8 cellular contexts compared by ENCODE assay signal in genomic region chr19:41265376-41266153, GRCh38. TPM values are rescaled to one million over a fixed set of nuclear protein-coding genes. Genes with fewer than 3 reads are reported as not detected.
A peak's percentile ranks its signal among the peaks of the same experiment; 100 is the strongest.
DNase-seq lines count a peak whose midpoint lies in the region; ATAC-seq and TF ChIP-seq lines count a peak whose summit lies in the region.

No MANE protein-coding gene starts in this region.

- peaks cover 8% of the 10 kb centered on the region for H3K4me1 ChIP-seq in A673 (ENCODE audit: insufficient read depth, low read length, poor library complexity, severe bottlenecking)
- H3K4me1 ChIP-seq in GM23338 (ENCODE audit: insufficient read depth): peaks cover 7% of the 10 kb centered on the region
- peaks cover 3% of the 10 kb centered on the region for H3K4me1 ChIP-seq in ovary (ENCODE audit: insufficient read depth)

- no peaks in the 10 kb centered on the region; the same call in 1 of the 3 replicates for H3K9me3 Mint-ChIP-seq in GM23338

- peaks cover 22% of the 10 kb centered on the region for H3K4me1 Mint-ChIP-seq in GM23338

- H2AFZ ChIP-seq in GM23338: no peak overlapping the region

- H3K36me3 ChIP-seq in A673 (ENCODE audit: insufficient read depth, low read length, poor library complexity, severe bottlenecking) (peaks cover 33% of the 10 kb centered on the region), GM23338 (ENCODE audit: insufficient read depth) (peaks cover 28% of the 10 kb centered on the region), ovary (no peaks in the 10 kb centered on the region)

- H3K9me3 ChIP-seq in A673 (ENCODE audit: low read depth, low read length, poor library complexity, severe bottlenecking) (no peaks in the 10 kb centered on the region), ovary (no peaks in the 10 kb centered on the region)

- peaks cover 35% of the 10 kb centered on the region for H4K20me1 ChIP-seq in GM23338 (replicated peaks; ENCODE audit: insufficient read depth)

- CTCF ChIA-PET in A673 (lab: Charles Lee): no interaction called here

- peaks cover 51% of the 10 kb centered on the region for H3K36me3 Mint-ChIP-seq in GM23338 (ENCODE audit: low read depth)

- H3K4me3 ChIP-seq in A673 (ENCODE audit: low read depth, low read length, poor library complexity, severe bottlenecking): peak overlapping the region; percentile 90
- peak overlapping the region; percentile 82 for H3K4me3 ChIP-seq in GM23338
- peak overlapping the region; percentile 100 for H3K4me3 ChIP-seq in ovary

- ATAC-seq in GM23338 (no peak), HG02981 (IDR thresholded peaks at IDR 0.05; ENCODE audit: unreplicated experiment) (no peak), GM18519 (IDR thresholded peaks at IDR 0.05; ENCODE audit: low FRiP score, unreplicated experiment) (no peak)

- TF ChIP-seq EP300 in ovary (IDR thresholded peaks at IDR 0.05): no peak

- BruUV-seq in A673 (replicated peaks; lab: Mats Ljungman, UMichigan): no TSS peak

- no peak for TF ChIP-seq CTCF in A673 (conservative IDR thresholded peaks at IDR 0.05; ENCODE audit: low read depth, low read length)
- no peak for TF ChIP-seq CTCF in GM23338 (conservative IDR thresholded peaks at IDR 0.05; ENCODE audit: low read depth in 2 of 2)
- no peak for TF ChIP-seq CTCF in ovary (IDR thresholded peaks at IDR 0.05)

- DNase-seq in A673 (ENCODE audit: low spot score) (peak; percentile 15), GM23338 (ENCODE audit: low spot score) (peak; percentile 11), fibroblast of gingiva (ENCODE audit: low read depth) (peak; percentile 7), ovary (peak in 1 of 5 donors; percentile 30), NCI-H1436 treated with DMSO at 0.1 percent for 48 hours (lab: John Stamatoyannopoulos, UW) (no peak)
- peak; percentile 18 to 20 for DNase-seq in activated CD4-positive, alpha-beta T cell treated with anti-CD3 and anti-CD28 coated beads, Interleukin-2, amount 50 U/mL, for 48 hours

- H3K27ac Mint-ChIP-seq in GM23338: peak overlapping the region; percentile 99

- H3K27me3 Mint-ChIP-seq in GM23338 (ENCODE audit: insufficient read depth, low read depth, poor library complexity): peaks cover 22% of the 10 kb centered on the region

- WGBS in ovary, 3 donors: 2 to 3% (median 2%) methylated on average over 17 of the region's 17 CpGs

- no peak for TF ChIP-seq POLR2A in ovary (IDR thresholded peaks at IDR 0.05)

- peaks cover 22% of the 10 kb centered on the region for H3F3A ChIP-seq in GM23338 (replicated peaks; ENCODE audit: low read depth)

- H3K4me2 ChIP-seq in GM23338: peak overlapping the region; percentile 91

- H3K27me3 ChIP-seq in A673 (replicated peaks; ENCODE audit: insufficient read depth, low read depth, low read length, poor library complexity) (no peaks in the 10 kb centered on the region), GM23338 (ENCODE audit: insufficient read depth) (no peaks in the 10 kb centered on the region), ovary (no peaks in the 10 kb centered on the region)

- H3K9me2 ChIP-seq in GM23338 (ENCODE audit: insufficient read depth): no peaks in the 10 kb centered on the region

- H3K79me2 ChIP-seq in GM23338 (replicated peaks; ENCODE audit: insufficient read depth): peaks cover 61% of the 10 kb centered on the region

- H3K4me3 Mint-ChIP-seq in GM23338: peak overlapping the region; percentile 94

- H3K27ac ChIP-seq in A673 (ENCODE audit: low read depth, low read length, poor library complexity, severe bottlenecking) (peak overlapping the region; percentile 99), GM23338 (ENCODE audit: low read depth) (peak overlapping the region; percentile 93), ovary (peak overlapping the region; percentile 93 to 96)

- POLR2A ChIA-PET in A673 (lab: Charles Lee; ENCODE audit: low non-redundant PET): no interaction called here

- intact Hi-C loops in A673 (cut with micrococcal nuclease; ENCODE audit: unreplicated experiment): no loop called here
- intact Hi-C loops in ovary (cut with DNase I): loop anchor here in 2 of 4 donors (5.0 to 10.0 kb wide), 3 partner anchors 42 to 603 kb away; no protein-coding TSS in a partner anchor

TF ChIP-seq in GM23338, 12 proteins besides CTCF, POLR2A, EP300 and RAD21 (continues in another document):
- TF ChIP-seq EZH2 (IDR thresholded peaks at IDR 0.05; ENCODE audit: low read depth, unreplicated experiment) (no peak), CREB1 (CRISPR knock-in tag; IDR thresholded peaks at IDR 0.05; ENCODE audit: low read depth) (no peak), ETS1 (IDR thresholded peaks at IDR 0.05) (no peak), JUNB (IDR thresholded peaks at IDR 0.05; ENCODE audit: unreplicated experiment) (no peak), EZH2phosphoT487 (IDR thresholded peaks at IDR 0.05; ENCODE audit: unreplicated experiment) (no peak), ZNF331 (CRISPR knock-in tag; IDR thresholded peaks at IDR 0.05; ENCODE audit: low read depth) (no peak), POLR2AphosphoS5 (IDR thresholded peaks at IDR 0.05; ENCODE audit: low read depth) (no peak), STAT1 (IDR thresholded peaks at IDR 0.05; ENCODE audit: unreplicated experiment) (no peak), ZNF114 (CRISPR knock-in tag; IDR thresholded peaks at IDR 0.05) (no peak), REST (IDR thresholded peaks at IDR 0.05; ENCODE audit: unreplicated experiment) (no peak)

RNA-seq across cellular contexts. Expression of gene HNRNPUL1, which starts 1.4 kb away (rescaled TPM):
- 342 and 344 TPM in 2 replicates for total RNA-seq in A673 (2021)
- total RNA-seq in GM23338 (2014; rRNA removed; shearing (Covaris generic)): 166 and 204 TPM in 2 replicates
- 204 and 207 TPM in 2 replicates for polyA plus RNA-seq in GM23338 (2016; fragmentation: Nextera tagmentation; extraction: Ambion mirVana)
- total RNA-seq in ovary: 100 to 1,000 TPM; 102 to 259 (median 223) TPM
- 100 to 1,000 TPM; 144 to 211 TPM for polyA plus RNA-seq in ovary

RNA-seq across cellular contexts. Expression of gene CCDC97, which starts 44.4 kb away (rescaled TPM):
- total RNA-seq in A673 (2021) (40.8 and 41.8 TPM in 2 replicates), ovary (10 to 100 TPM; 12.8 to 46.1 (median 32.1) TPM)
- total RNA-seq in GM23338 (2014; rRNA removed; shearing (Covaris generic)): 8.0 and 9.7 TPM in 2 replicates
- polyA plus RNA-seq in GM23338 (2016; fragmentation: Nextera tagmentation; extraction: Ambion mirVana) (8.2 and 11.0 TPM in 2 replicates), ovary (10 to 100 TPM; 17.4 to 23.6 TPM)

RNA-seq across cellular contexts. Expression of gene AXL, which starts 46.5 kb away (rescaled TPM):
- total RNA-seq in A673 (2021) (0.92 and 1.0 TPM in 2 replicates), ovary (10 to 100 TPM; 24.0 to 67.7 (median 36.1) TPM)
- total RNA-seq in GM23338 (2014; rRNA removed; shearing (Covaris generic)): 23.7 and 28.4 TPM in 2 replicates
- polyA plus RNA-seq in GM23338 (2016; fragmentation: Nextera tagmentation; extraction: Ambion mirVana) (7.5 and 9.0 TPM in 2 replicates), ovary (10 to 100 TPM; 18.1 to 34.7 TPM)

Comparison
In these comparisons a context has a peak if more than half of its experiments do, and no peak if none do; other contexts are left out.
1. RNA of gene AXL, which starts 46.5 kb away (total RNA-seq): 24.0 to 67.7 TPM in ovary and 23.7 to 28.4 TPM in GM23338; 0.92 to 1.0 TPM in A673; every median in the first group is over 10 times any median in the second.
2. Peak in every context shown above with its lines, with median percentiles within 50 percentile points of each other: H3K27ac ChIP-seq and H3K4me3 ChIP-seq.